10 cellular contexts compared by ENCODE assay signal in the genomic region with DNA sequence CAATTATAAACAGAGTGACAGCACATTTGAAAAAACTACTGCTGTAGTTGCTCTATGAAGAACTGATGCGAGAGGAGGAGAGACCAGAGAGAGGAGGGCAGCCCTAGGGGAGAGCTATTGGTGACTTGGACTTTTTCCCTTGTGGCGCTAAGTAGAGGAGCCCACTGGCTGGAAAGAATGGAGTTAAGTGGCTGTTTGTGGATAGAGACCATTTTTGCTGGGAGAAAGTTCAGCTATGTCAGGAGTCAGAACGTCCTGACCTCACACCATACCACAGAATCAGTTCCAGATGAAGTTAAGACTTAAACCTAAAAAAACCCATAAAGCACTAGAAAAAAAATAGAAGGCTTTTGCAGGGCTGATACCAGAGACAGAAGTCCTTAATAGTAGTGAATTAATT. TPM values are rescaled to one million over a fixed set of nuclear protein-coding genes. Genes with fewer than 3 reads are reported as not detected.
A peak's percentile ranks its signal among the peaks of the same experiment; 100 is the strongest.
DNase-seq lines count a peak whose midpoint lies in the region; ATAC-seq, FAIRE-seq and TF ChIP-seq lines count a peak whose summit lies in the region.
"Had no signal": no experiment of that assay in that cellular context is flagged by ENCODE, and none has a peak within 500 bp of the region (broad histone marks: within the 10 kb centered on the region; RNA-seq: fewer than 3 reads in every experiment).

No MANE protein-coding gene starts in this region.

- H3K27ac Mint-ChIP-seq in T-helper 17 cell = peak overlapping the region; percentile 100

- H3K27me3 Mint-ChIP-seq in T-helper 17 cell = no peaks in the 10 kb centered on the region

- H3K4me3 Mint-ChIP-seq in T-helper 17 cell = peak overlapping the region; percentile 98

- peak overlapping the region in 12 of 21 experiments; percentile 6 to 100 (median 96) for H3K27ac ChIP-seq in skin epidermis
- H3K27ac ChIP-seq: neutrophil had no signal

- H3K4me1 Mint-ChIP-seq in T-helper 17 cell = peaks cover 69% of the 10 kb centered on the region

- TF ChIP-seq CTCF in fibroblast of pulmonary artery (IDR thresholded peaks at IDR 0.05; ENCODE audit: low read length, missing control alignments) = no peak
- TF ChIP-seq CTCF in GM10266 (IDR thresholded peaks at IDR 0.05; ENCODE audit: control insufficient read depth, insufficient read depth, low read depth, missing control alignments) = no peak

- H3K36me3 Mint-ChIP-seq in T-helper 17 cell (ENCODE audit: low read depth) = peaks cover 8% of the 10 kb centered on the region

- H3K9me3 ChIP-seq in T-helper 17 cell (ENCODE audit: control insufficient read depth, low read length, poor library complexity, severe bottlenecking) = no peaks in the 10 kb centered on the region
- H3K9me3 ChIP-seq: neutrophil had no signal

- ATAC-seq in T-helper 17 cell (no peak), GM18867 (IDR thresholded peaks at IDR 0.05; ENCODE audit: unreplicated experiment) (no peak)

- no peak for DNase-seq in GM19239 (ENCODE audit: insufficient read length, low spot score)
- DNase-seq in T-helper 17 cell = no peak
- no peak for DNase-seq in fibroblast of pulmonary artery (ENCODE audit: low read depth)
- DNase-seq in GF-D8 (lab: John Stamatoyannopoulos, UW) = no peak
- DNase-seq in NCI-H526 treated with DMSO at 0.1 percent for 48 hours (lab: John Stamatoyannopoulos, UW) = no peak
- no peak for DNase-seq in GM10266 (ENCODE audit: extremely low spot score)
- DNase-seq: activated CD4-positive, alpha-beta T cell treated with anti-CD3 and anti-CD28 coated beads for 1 hour had no signal

- FAIRE-seq in GM19239 (lab: Jason Lieb, UNC) = peak; percentile 52

- peak overlapping the region; percentile 85 for H3K4me3 ChIP-seq in fibroblast of pulmonary artery (replicated peaks; ENCODE audit: low read depth, low read length)
- peak overlapping the region; percentile 45 to 79 (median 57) for H3K4me3 ChIP-seq in skin epidermis

RNA-seq across cellular contexts. Expression of a gene that starts 2.0 kb away (rescaled TPM):
- total RNA-seq in T-helper 17 cell = 100 to 1,000 TPM; 553 to 572 TPM

RNA-seq across cellular contexts. Expression of a gene that starts 4.9 kb away (rescaled TPM):
- not detected for total RNA-seq in T-helper 17 cell

RNA-seq across cellular contexts. Expression of a gene that starts 6.8 kb away (rescaled TPM):
- total RNA-seq in T-helper 17 cell = 10 to 100 TPM; 44.9 to 49.5 TPM

RNA-seq across cellular contexts. Expression of a gene that starts 41.3 kb away (rescaled TPM):
- total RNA-seq in T-helper 17 cell = 1 to 10 TPM; 7.0 to 7.2 TPM

RNA-seq across cellular contexts. Expression of a gene that starts 46.9 kb away (rescaled TPM):
- total RNA-seq in T-helper 17 cell = 1 to 10 TPM; 2.0 to 2.6 TPM
